Comparison of ENCODE assay signal across 18 cellular contexts in the genomic region with DNA sequence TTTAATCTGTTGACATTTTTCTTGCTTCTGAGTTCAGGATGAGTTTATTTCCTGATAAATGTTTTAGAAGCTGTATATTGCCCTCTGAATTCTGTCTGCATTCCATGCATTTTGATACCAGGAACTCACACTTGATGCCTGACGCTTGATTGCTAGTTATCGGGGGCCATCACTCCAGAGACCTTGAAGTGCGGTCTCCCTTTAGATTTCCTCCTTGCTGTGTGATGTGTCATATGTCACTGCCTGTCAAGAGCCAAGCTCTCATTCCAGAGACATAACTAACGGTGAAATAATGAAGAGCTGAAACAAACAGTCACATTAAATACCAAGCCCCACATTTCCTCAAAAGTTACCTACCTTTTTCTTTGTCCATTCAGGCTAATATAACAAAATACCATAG.
"Had no signal": no experiment of that assay in that cellular context is flagged by ENCODE, and none has a peak within 500 bp of the region (broad histone marks: within the 10 kb centered on the region; RNA-seq: fewer than 3 reads in every experiment).

No MANE protein-coding gene starts in this region.

- H3K27ac ChIP-seq: colonic mucosa, hepatocyte, left ventricle myocardium inferior, neural progenitor cell, ovary, sigmoid colon, stomach, thoracic aorta, upper lobe of right lung had no signal

- ATAC-seq: esophagus mucosa, upper lobe of right lung had no signal

- H3K27me3 ChIP-seq: colonic mucosa, hepatocyte, neural progenitor cell, ovary, sigmoid colon, stomach, upper lobe of right lung had no signal

- DNase-seq: activated CD4-positive, alpha-beta T cell treated with anti-CD3 and anti-CD28 coated beads, Interleukin-2, amount 10 ng/mL, durations not matched to agents 7 days and 5 days; activated CD4-positive, CD25-positive, alpha-beta regulatory T cell; activated naive CD4-positive, alpha-beta T cell; activated naive CD8-positive, alpha-beta T cell treated with anti-CD3 and anti-CD28 coated beads, Interleukin-2, amount 10 ng/mL, durations not matched to agents 7 days and 5 days; aorta; caudate nucleus; colonic mucosa; left ventricle myocardium inferior; ovary; sigmoid colon; stimulated activated CD4-positive, alpha-beta T cell treated with anti-CD3 and anti-CD28 coated beads, Interleukin-1b, Interleukin-23, amount 100 ng/mL, for 48 hours; stomach; T-helper 2 cell; upper lobe of right lung had no signal

- H3K4me3 ChIP-seq: colonic mucosa, hepatocyte, left ventricle myocardium inferior, neural progenitor cell, ovary, sigmoid colon, stomach, thoracic aorta, upper lobe of right lung had no signal

- H3K36me3 ChIP-seq: colonic mucosa, left ventricle myocardium inferior, neural progenitor cell, ovary, sigmoid colon, stomach, thoracic aorta, upper lobe of right lung had no signal
